In genomic region chr13:73514208-73514607, GRCh38 we compare ENCODE assay signal across 17 cellular contexts.
DNase-seq lines count a peak whose midpoint lies in the region; ATAC-seq, FAIRE-seq and TF ChIP-seq lines count a peak whose summit lies in the region.
"Had no signal": no experiment of that assay in that cellular context is flagged by ENCODE, and none has a peak within 500 bp of the region (broad histone marks: within the 10 kb centered on the region; RNA-seq: fewer than 3 reads in every experiment).

No MANE protein-coding gene starts in this region.

- H4K20me1 ChIP-seq in endothelial cell of umbilical vein (replicated peaks; ENCODE audit: control insufficient read depth, extremely low read depth, insufficient read depth, low read length) (no peaks in the 10 kb centered on the region), PC-9 (ENCODE audit: insufficient read depth) (no peaks in the 10 kb centered on the region)

- H3F3A ChIP-seq in PC-9 (ENCODE audit: insufficient read depth, low read depth) = no peaks in the 10 kb centered on the region

- no peak overlapping the region for H3K9ac ChIP-seq in endothelial cell of umbilical vein (replicated peaks; ENCODE audit: extremely low read depth, insufficient read depth, low read length)
- H3K9ac ChIP-seq: GM23248 had no signal

- no peak overlapping the region for H3K4me3 Mint-ChIP-seq in type B pancreatic cell
- H3K4me3 Mint-ChIP-seq: CD4-positive, alpha-beta T cell had no signal

- H3K36me3 Mint-ChIP-seq in type B pancreatic cell = no peaks in the 10 kb centered on the region

- H3K36me3 ChIP-seq in endothelial cell of umbilical vein (ENCODE audit: control insufficient read depth in 2 of 2, extremely low read depth in 1 of 2, insufficient read depth in 2 of 2, low read length in 2 of 2) (no peaks in the 10 kb centered on the region), PC-9 (ENCODE audit: low read depth) (no peaks in the 10 kb centered on the region)
- H3K36me3 ChIP-seq: HAP-1 had no signal

- intact Hi-C loops in endothelial cell of umbilical vein (cut with micrococcal nuclease) (no loop called here), PC-9 (cut with micrococcal nuclease; ENCODE audit: unreplicated experiment) (no loop called here)

- POLR2A ChIA-PET in A549 (lab: Yijun Ruan, JAX) = no interaction called here
- POLR2A ChIA-PET in endothelial cell of umbilical vein (lab: Charles Lee) = no interaction called here
- POLR2A ChIA-PET in PC-9 (lab: Charles Lee; ENCODE audit: unreplicated experiment) = no interaction called here

- H3K27me3 ChIP-seq in endothelial cell of umbilical vein (ENCODE audit: control insufficient read depth in 2 of 2, insufficient read depth in 2 of 2, low read length in 2 of 2) = no peaks in the 10 kb centered on the region
- no peaks in the 10 kb centered on the region for H3K27me3 ChIP-seq in PC-9 (ENCODE audit: insufficient read depth, low read depth)

- TF ChIP-seq RAD21 in A549 (conservative IDR thresholded peaks at IDR 0.05 in 1 of 2, IDR thresholded peaks at IDR 0.05 in 1 of 2) = no peak

- BruUV-seq in endothelial cell of umbilical vein (replicated peaks; lab: Mats Ljungman, UMichigan) (no TSS peak), PC-9 (replicated peaks; lab: Mats Ljungman, UMichigan) (no TSS peak)

- TF ChIP-seq CTCF in A549 (IDR thresholded peaks at IDR 0.05) (no peak), endothelial cell of umbilical vein (IDR thresholded peaks at IDR 0.05; ENCODE audit: extremely low read depth in 1 of 2, insufficient read depth in 1 of 2, low read depth in 1 of 2, low read length in 2 of 2) (no peak), type B pancreatic cell (conservative IDR thresholded peaks at IDR 0.05) (no peak), PC-9 (conservative IDR thresholded peaks at IDR 0.05) (no peak)

- H3K9me1 ChIP-seq in endothelial cell of umbilical vein (replicated peaks; ENCODE audit: control insufficient read depth, extremely low read depth, insufficient read depth, low read length) = no peaks in the 10 kb centered on the region

- H3K4me1 ChIP-seq in A549 (no peaks in the 10 kb centered on the region), endothelial cell of umbilical vein (ENCODE audit: control insufficient read depth, extremely low read depth, insufficient read depth, low read length) (no peaks in the 10 kb centered on the region), PC-9 (replicated peaks; ENCODE audit: insufficient read depth) (no peaks in the 10 kb centered on the region)
- H3K4me1 ChIP-seq: Caco-2, HAP-1 had no signal

- H3K4me2 ChIP-seq in A549 (no peak overlapping the region), endothelial cell of umbilical vein (ENCODE audit: insufficient read depth, low read length) (no peak overlapping the region), PC-9 (no peak overlapping the region)

- DNase-seq in A549 (ENCODE audit: low read depth in 1 of 2, low spot score in 1 of 2) (no peak), ELR (ENCODE audit: low read depth) (peak; percentile 30), endothelial cell of umbilical vein (ENCODE audit: low read depth, low spot score) (no peak), type B pancreatic cell (ENCODE audit: extremely low spot score, unreplicated experiment) (no peak), PC-9 (no peak), OCI-M1 (lab: John Stamatoyannopoulos, UW) (no peak)
- DNase-seq: AML-193; Caco-2; CD4-positive, alpha-beta T cell; GDM1; GM23248 had no signal

- no peaks in the 10 kb centered on the region for H3K9me3 Mint-ChIP-seq in type B pancreatic cell

- no peaks in the 10 kb centered on the region for H3K9me3 ChIP-seq in A549
- no peaks in the 10 kb centered on the region for H3K9me3 ChIP-seq in endothelial cell of umbilical vein (replicated peaks; ENCODE audit: control insufficient read depth, insufficient read depth, low read length)
- H3K9me3 ChIP-seq in PC-9 (ENCODE audit: insufficient read depth, low read depth) = no peaks in the 10 kb centered on the region
- H3K9me3 ChIP-seq: Caco-2, HAP-1 had no signal

- H3K4me3 ChIP-seq in A549 (no peak overlapping the region), endothelial cell of umbilical vein (replicated peaks in 1 of 3; ENCODE audit: insufficient read depth in 1 of 3, low read depth in 1 of 3, low read length in 3 of 3) (no peak overlapping the region), PC-9 (no peak overlapping the region)
- H3K4me3 ChIP-seq: GM23248, HAP-1 had no signal

- peak overlapping the region; percentile 81 for H3K27ac Mint-ChIP-seq in type B pancreatic cell
- H3K27ac Mint-ChIP-seq: CD4-positive, alpha-beta T cell had no signal

- WGBS in A549 (ENCODE audit: missing lambda C conversion rate) = 60% methylated on average over 2 of the region's 2 CpGs

- CTCF ChIA-PET in A549 (lab: Yijun Ruan, JAX) (no interaction called here), endothelial cell of umbilical vein (lab: Charles Lee) (interaction anchor here (0.9 kb wide), 1 partner anchor 12 kb away, joined by 3 read pairs; no protein-coding TSS in a partner anchor), PC-9 (lab: Charles Lee) (no interaction called here)

- no peak for ATAC-seq in A549

- dilution Hi-C loops in endothelial cell of umbilical vein (cut with MboI; ENCODE audit: extremely low pct_ligation_motif_present, low sequenced_read_pairs) = no loop called here

- no peaks in the 10 kb centered on the region for H3K27me3 Mint-ChIP-seq in type B pancreatic cell

- no peaks in the 10 kb centered on the region for H3K79me2 ChIP-seq in endothelial cell of umbilical vein (ENCODE audit: control insufficient read depth, insufficient read depth, low read length)
- no peaks in the 10 kb centered on the region for H3K79me2 ChIP-seq in PC-9 (ENCODE audit: low read depth)

- no peak overlapping the region for H3K27ac ChIP-seq in A549
- H3K27ac ChIP-seq in endothelial cell of umbilical vein (ENCODE audit: insufficient read depth, low read depth, low read length) = no peak overlapping the region
- H3K27ac ChIP-seq in PC-9 = no peak overlapping the region
- H3K27ac ChIP-seq: C4-2B, GM23248 had no signal

- peaks cover 4% of the 10 kb centered on the region for H3K4me1 Mint-ChIP-seq in type B pancreatic cell (ENCODE audit: unreplicated experiment)

- TF ChIP-seq POLR2A in A549 (IDR thresholded peaks at IDR 0.05; ENCODE audit: low read length) (no peak), endothelial cell of umbilical vein (IDR thresholded peaks at IDR 0.05; ENCODE audit: low read depth, low read length) (no peak)

- FAIRE-seq in A549 (lab: Jason Lieb, UNC) (no peak), endothelial cell of umbilical vein (lab: Jason Lieb, UNC) (peak; percentile 43)
- FAIRE-seq: A204.1, D721Med, GM12892, GM18507 had no signal

- no peak for TF ChIP-seq EP300 in A549 (IDR thresholded peaks at IDR 0.05)

- H3K9me2 ChIP-seq in PC-9 (ENCODE audit: insufficient read depth) = peaks cover 8% of the 10 kb centered on the region; the same call in 1 of the 2 replicates

- H2AFZ ChIP-seq in endothelial cell of umbilical vein (ENCODE audit: low read depth, low read length) (no peak overlapping the region), PC-9 (no peak overlapping the region)
- H2AFZ ChIP-seq: GM23248 had no signal

TF ChIP-seq in A549, 52 proteins besides CTCF, POLR2A, EP300 and RAD21:
- TF ChIP-seq MAFK (IDR thresholded peaks at IDR 0.05; ENCODE audit: partially characterized antibody) = peak; percentile 51
- no peak for TF ChIP-seq HDAC2 (IDR thresholded peaks at IDR 0.05)
- no peak for TF ChIP-seq RFX5 (IDR thresholded peaks at IDR 0.05)
TF ChIP-seq in A549: peak in this region for 1.

TF ChIP-seq in endothelial cell of umbilical vein, 7 proteins besides CTCF, POLR2A, EP300 and RAD21:
- TF ChIP-seq FOS (IDR thresholded peaks at IDR 0.05; ENCODE audit: borderline replicate concordance, insufficient read depth, low read length) (no peak), POLR2AphosphoS5 (IDR thresholded peaks at IDR 0.05; ENCODE audit: insufficient read depth, low read depth, low read length) (no peak), MAX (IDR thresholded peaks at IDR 0.05; ENCODE audit: insufficient read depth, insufficient read length) (no peak), GATA2 (IDR thresholded peaks at IDR 0.05; ENCODE audit: insufficient read depth, insufficient read length, low read depth, low read length) (no peak), MYC (IDR thresholded peaks at IDR 0.05; ENCODE audit: low read depth, low read length) (no peak), JUN (IDR thresholded peaks at IDR 0.05; ENCODE audit: borderline replicate concordance, insufficient read depth, insufficient read length, low read depth) (no peak), EZH2 (IDR thresholded peaks at IDR 0.05; ENCODE audit: borderline replicate concordance, low read depth, low read length, severe bottlenecking) (no peak)
